Comparison of ENCODE assay signal across 8 cellular contexts in genomic region chr15:20089541-20089940, GRCh38.
DNase-seq lines count a peak whose midpoint lies in the region; ATAC-seq and TF ChIP-seq lines count a peak whose summit lies in the region.
"Not testable (repeated sequence)": the region's sequence is repeated elsewhere in the genome, so short reads cannot be mapped to it uniquely, and the experiment has no call there.

No MANE protein-coding gene starts in this region.

- not testable (repeated sequence) for H3K4me1 Mint-ChIP-seq in activated CD8-positive, alpha-beta memory T cell treated with anti-CD3 and anti-CD28 coated beads, Interleukin-2, amount 10 ng/mL, durations not matched to agents 7 days and 5 days; osteocyte (ENCODE audit: unreplicated experiment); stimulated activated effector memory CD8-positive, alpha-beta T cell treated with anti-CD3 and anti-CD28 coated beads, Interleukin-12 subunit alpha, Interleukin-12 subunit beta, amount 100 ng/mL, for 72 hours

- H3K36me3 Mint-ChIP-seq in activated CD8-positive, alpha-beta memory T cell treated with anti-CD3 and anti-CD28 coated beads, Interleukin-2, amount 10 ng/mL, durations not matched to agents 7 days and 5 days; osteocyte (ENCODE audit: unreplicated experiment); stimulated activated effector memory CD8-positive, alpha-beta T cell treated with anti-CD3 and anti-CD28 coated beads, Interleukin-12 subunit alpha, Interleukin-12 subunit beta, amount 100 ng/mL, for 72 hours: not testable (repeated sequence)

- BruUV-seq in PC-3 (replicated peaks; lab: Mats Ljungman, UMichigan): not testable (repeated sequence)

- ATAC-seq in PC-3 (peak; percentile 43), Right ventricle myocardium inferior (peak; percentile 24), lower lobe of right lung (peak in 1 of 2 donors; percentile 18), upper lobe of right lung (peak; percentile 46)
- ATAC-seq in activated CD8-positive, alpha-beta memory T cell treated with anti-CD3 and anti-CD28 coated beads, Interleukin-2, amount 10 ng/mL, durations not matched to agents 7 days and 5 days: not testable (repeated sequence)
- peak; percentile 25 for ATAC-seq in stimulated activated effector memory CD8-positive, alpha-beta T cell treated with anti-CD3 and anti-CD28 coated beads, Interleukin-12 subunit alpha, Interleukin-12 subunit beta, amount 100 ng/mL, for 72 hours

- H3K27me3 Mint-ChIP-seq in activated CD8-positive, alpha-beta memory T cell treated with anti-CD3 and anti-CD28 coated beads, Interleukin-2, amount 10 ng/mL, durations not matched to agents 7 days and 5 days; osteocyte (ENCODE audit: unreplicated experiment): not testable (repeated sequence)

- H3K9me3 ChIP-seq in PC-3 (ENCODE audit: low read length); lower lobe of right lung; sigmoid colon; upper lobe of right lung: not testable (repeated sequence)

- not testable (repeated sequence) for H3K4me3 ChIP-seq in PC-3 (ENCODE audit: low read length); lower lobe of right lung; sigmoid colon; upper lobe of right lung

- not testable (repeated sequence) for H3K9me2 ChIP-seq in PC-3 (replicated peaks; ENCODE audit: low read length)

- TF ChIP-seq EP300 in sigmoid colon (IDR thresholded peaks at IDR 0.05): not testable (repeated sequence)

- H3K9me3 Mint-ChIP-seq in activated CD8-positive, alpha-beta memory T cell treated with anti-CD3 and anti-CD28 coated beads, Interleukin-2, amount 10 ng/mL, durations not matched to agents 7 days and 5 days (ENCODE audit: low read depth); osteocyte (ENCODE audit: unreplicated experiment); stimulated activated effector memory CD8-positive, alpha-beta T cell treated with anti-CD3 and anti-CD28 coated beads, Interleukin-12 subunit alpha, Interleukin-12 subunit beta, amount 100 ng/mL, for 72 hours: not testable (repeated sequence)

- not testable (repeated sequence) for H3K27ac Mint-ChIP-seq in activated CD8-positive, alpha-beta memory T cell treated with anti-CD3 and anti-CD28 coated beads, Interleukin-2, amount 10 ng/mL, durations not matched to agents 7 days and 5 days; osteocyte (ENCODE audit: unreplicated experiment); stimulated activated effector memory CD8-positive, alpha-beta T cell treated with anti-CD3 and anti-CD28 coated beads, Interleukin-12 subunit alpha, Interleukin-12 subunit beta, amount 100 ng/mL, for 72 hours

- CTCF ChIA-PET in PC-3 (lab: Charles Lee); activated CD8-positive, alpha-beta memory T cell treated with anti-CD3 and anti-CD28 coated beads, Interleukin-2, amount 10 ng/mL, durations not matched to agents 7 days and 5 days (lab: Charles Lee): not testable (repeated sequence)

- not testable (repeated sequence) for H2AFZ ChIP-seq in PC-3 (ENCODE audit: low read length)

- H3K4me2 ChIP-seq in PC-3 (ENCODE audit: low read length): not testable (repeated sequence)

- DNase-seq in PC-3; stimulated activated effector memory CD8-positive, alpha-beta T cell treated with anti-CD3 and anti-CD28 coated beads, Interleukin-12 subunit alpha, Interleukin-12 subunit beta, amount 100 ng/mL, for 72 hours (ENCODE audit: low spot score in 2 of 2); upper lobe of right lung: not testable (repeated sequence)
- DNase-seq in activated CD8-positive, alpha-beta memory T cell treated with anti-CD3 and anti-CD28 coated beads, Interleukin-2, amount 10 ng/mL, durations not matched to agents 7 days and 5 days: peak; percentile 12
- DNase-seq in Right ventricle myocardium inferior (ENCODE audit: missing footprints): peak; percentile 32
- DNase-seq in lower lobe of right lung: peak; percentile 33
- DNase-seq in osteocyte (ENCODE audit: extremely low spot score, unreplicated experiment): peak; percentile 79
- DNase-seq in sigmoid colon: peak; percentile 18

- intact Hi-C loops in PC-3 (cut with micrococcal nuclease); Right ventricle myocardium inferior (cut with DNase I); lower lobe of right lung (cut with DNase I); sigmoid colon (cut with DNase I); upper lobe of right lung (cut with DNase I): not testable (repeated sequence)

- TF ChIP-seq CTCF in PC-3 (conservative IDR thresholded peaks at IDR 0.05; ENCODE audit: low read depth, low read length); lower lobe of right lung (IDR thresholded peaks at IDR 0.05); osteocyte (IDR thresholded peaks at IDR 0.05); sigmoid colon (IDR thresholded peaks at IDR 0.05); upper lobe of right lung (IDR thresholded peaks at IDR 0.05): not testable (repeated sequence)

- H3K27ac ChIP-seq in PC-3 (ENCODE audit: low read length); lower lobe of right lung; sigmoid colon; upper lobe of right lung: not testable (repeated sequence)

- H3K79me2 ChIP-seq in PC-3 (ENCODE audit: low read length): not testable (repeated sequence)

- not testable (repeated sequence) for H3K9ac ChIP-seq in PC-3 (ENCODE audit: low read length)

- 72 to 85% methylated on average over 2 of the region's 4 CpGs for whole genome bisulfite sequencing in sigmoid colon, 2 donors

- not testable (repeated sequence) for H3K4me1 ChIP-seq in PC-3 (ENCODE audit: insufficient read depth, low read length); lower lobe of right lung; sigmoid colon; upper lobe of right lung

- not testable (repeated sequence) for H3K27me3 ChIP-seq in PC-3 (ENCODE audit: low read length); lower lobe of right lung (ENCODE audit: low read depth); sigmoid colon; upper lobe of right lung

- H3K36me3 ChIP-seq in PC-3 (ENCODE audit: low read depth, low read length); lower lobe of right lung; sigmoid colon; upper lobe of right lung: not testable (repeated sequence)

- TF ChIP-seq POLR2A in sigmoid colon (IDR thresholded peaks at IDR 0.05): not testable (repeated sequence)

- not testable (repeated sequence) for H4K20me1 ChIP-seq in PC-3 (ENCODE audit: low read length)

- H3K4me3 Mint-ChIP-seq in activated CD8-positive, alpha-beta memory T cell treated with anti-CD3 and anti-CD28 coated beads, Interleukin-2, amount 10 ng/mL, durations not matched to agents 7 days and 5 days; osteocyte (ENCODE audit: unreplicated experiment); stimulated activated effector memory CD8-positive, alpha-beta T cell treated with anti-CD3 and anti-CD28 coated beads, Interleukin-12 subunit alpha, Interleukin-12 subunit beta, amount 100 ng/mL, for 72 hours: not testable (repeated sequence)

- POLR2A ChIA-PET in PC-3 (lab: Charles Lee; ENCODE audit: unreplicated experiment): not testable (repeated sequence)

- not testable (repeated sequence) for H3F3A ChIP-seq in PC-3 (ENCODE audit: low read length, unreplicated experiment)
